ENCODE assay signal across 8 cellular contexts in the genomic region with DNA sequence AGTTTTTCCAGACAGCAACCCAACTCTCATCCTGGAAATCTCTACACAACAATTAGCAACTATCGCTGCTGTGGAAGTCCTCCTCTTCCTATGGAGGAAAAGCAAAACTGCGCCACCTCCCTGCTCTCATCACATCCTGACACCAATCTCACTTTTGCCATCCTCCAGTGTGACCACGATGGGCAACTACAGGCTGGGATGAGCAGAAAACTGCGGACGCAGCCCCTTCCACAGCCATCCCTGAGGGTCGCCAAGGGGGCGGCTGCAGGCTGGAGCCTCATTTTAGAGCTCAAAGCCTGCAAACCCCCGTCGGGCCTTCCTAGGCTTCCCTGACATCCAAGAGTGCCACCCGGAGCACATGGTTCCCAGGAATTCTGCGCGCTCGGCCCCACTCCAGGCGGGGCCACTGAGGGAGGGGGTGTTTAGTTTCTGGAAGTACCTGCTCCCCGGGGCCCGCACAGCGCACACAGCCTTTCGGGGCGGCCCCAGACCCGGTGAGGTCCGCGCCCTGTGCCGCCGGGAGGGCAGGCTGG. TPM values are rescaled to one million over a fixed set of nuclear protein-coding genes. Genes with fewer than 3 reads are reported as not detected.
DNase-seq lines count a peak whose midpoint lies in the region; ATAC-seq, FAIRE-seq and TF ChIP-seq lines count a peak whose summit lies in the region.

No MANE protein-coding gene starts in this region.

- H3K4me3 ChIP-seq in heart left ventricle: peak overlapping the region in 11 of 12 donors; percentile 3 to 66 (median 42)
- peak overlapping the region; percentile 57 for H3K4me3 ChIP-seq in ectodermal cell (ENCODE audit: insufficient read depth, low read depth, low read length)
- H3K4me3 ChIP-seq in mucosa of descending colon: no peak overlapping the region

- peaks cover 15 to 18% of the 10 kb centered on the region in 2 donors for H3K4me1 Mint-ChIP-seq in natural killer cell treated with Interleukin-12 subunit alpha and Interleukin-12 subunit beta and Interleukin-15 and Interleukin-18, amount 100 ng/mL, for 72 hours (ENCODE audit: low read depth in 2 of 2)

- H3K36me3 Mint-ChIP-seq in natural killer cell treated with Interleukin-12 subunit alpha and Interleukin-12 subunit beta and Interleukin-15 and Interleukin-18, amount 100 ng/mL, for 72 hours: peaks cover 11% of the 10 kb centered on the region

- ATAC-seq in heart left ventricle (no peak), Right ventricle myocardium inferior (no peak), mucosa of descending colon (no peak)
- no peak for ATAC-seq in natural killer cell treated with Interleukin-12 subunit alpha and Interleukin-12 subunit beta and Interleukin-15 and Interleukin-18, amount 100 ng/mL, for 72 hours

- peak overlapping the region; percentile 72 for H3K4me3 Mint-ChIP-seq in natural killer cell treated with Interleukin-12 subunit alpha and Interleukin-12 subunit beta and Interleukin-15 and Interleukin-18, amount 100 ng/mL, for 72 hours

- WGBS in heart left ventricle, 4 donors: 18 to 26% (median 20%) methylated on average over 17 to 24 of the region's 24 CpGs
- 9 to 11% methylated on average over 24 of the region's 24 CpGs for WGBS in ectodermal cell, 2 experiments

- TF ChIP-seq POLR2A in heart left ventricle (IDR thresholded peaks at IDR 0.05) (no peak), H54 (IDR thresholded peaks at IDR 0.05; ENCODE audit: low read depth, low read length) (no peak)

- TF ChIP-seq CTCF in heart left ventricle (IDR thresholded peaks at IDR 0.05): no peak
- TF ChIP-seq CTCF in mucosa of descending colon (IDR thresholded peaks at IDR 0.05): no peak

- no peaks in the 10 kb centered on the region for H3K27me3 Mint-ChIP-seq in natural killer cell treated with Interleukin-12 subunit alpha and Interleukin-12 subunit beta and Interleukin-15 and Interleukin-18, amount 100 ng/mL, for 72 hours

- no peaks in the 10 kb centered on the region for H3K27me3 ChIP-seq in heart left ventricle
- peaks cover 8% of the 10 kb centered on the region for H3K27me3 ChIP-seq in ectodermal cell (ENCODE audit: control insufficient read depth, insufficient read depth, low read length, poor library complexity, severe bottlenecking)

- FAIRE-seq in H54 (lab: Jason Lieb, UNC): no peak

- H3K36me3 ChIP-seq in heart left ventricle: peaks cover 0 to 22% (median 10%) of the 10 kb centered on the region in 9 donors
- H3K36me3 ChIP-seq in ectodermal cell (ENCODE audit: control insufficient read depth, insufficient read depth, low read length): peaks cover 12% of the 10 kb centered on the region
- no peaks in the 10 kb centered on the region for H3K36me3 ChIP-seq in mucosa of descending colon (ENCODE audit: low read depth)

- no peak overlapping the region for H3K27ac Mint-ChIP-seq in natural killer cell treated with Interleukin-12 subunit alpha and Interleukin-12 subunit beta and Interleukin-15 and Interleukin-18, amount 100 ng/mL, for 72 hours

- H3K9me3 Mint-ChIP-seq in natural killer cell treated with Interleukin-12 subunit alpha and Interleukin-12 subunit beta and Interleukin-15 and Interleukin-18, amount 100 ng/mL, for 72 hours: no peaks in the 10 kb centered on the region

- H3K9me3 ChIP-seq in heart left ventricle (no peaks in the 10 kb centered on the region), ectodermal cell (ENCODE audit: control insufficient read depth, low read length) (no peaks in the 10 kb centered on the region), mucosa of descending colon (no peaks in the 10 kb centered on the region)

- H3K27ac ChIP-seq in heart left ventricle (no peak overlapping the region), ectodermal cell (ENCODE audit: insufficient read depth, low read depth, low read length, poor library complexity, severe bottlenecking) (no peak overlapping the region)

- peaks cover 0 to 21% (median 12%) of the 10 kb centered on the region in 12 donors for H3K4me1 ChIP-seq in heart left ventricle
- peaks cover 22% of the 10 kb centered on the region for H3K4me1 ChIP-seq in ectodermal cell (ENCODE audit: control insufficient read depth, insufficient read depth, low read length)
- H3K4me1 ChIP-seq in mucosa of descending colon (ENCODE audit: low read depth): peaks cover 7% of the 10 kb centered on the region

- intact Hi-C loops in heart left ventricle (cut with DNase I): loop anchor here in 2 of 10 donors (5.0 kb wide), 2 partner anchors 42 to 67 kb away; a partner anchor contains a TSS
- intact Hi-C loops in Right ventricle myocardium inferior (cut with DNase I): no loop called here
- intact Hi-C loops in mucosa of descending colon (cut with DNase I, micrococcal nuclease): no loop called here

- DNase-seq in heart left ventricle (no peak), Right ventricle myocardium inferior (ENCODE audit: missing footprints) (no peak), mucosa of descending colon (no peak), NCI-H2196 (lab: John Stamatoyannopoulos, UW; ENCODE audit: unreplicated experiment) (no peak), H54 (ENCODE audit: insufficient read length, low spot score) (no peak)
- DNase-seq in natural killer cell treated with Interleukin-12 subunit alpha and Interleukin-12 subunit beta and Interleukin-15 and Interleukin-18, amount 100 ng/mL, for 72 hours (ENCODE audit: low spot score): no peak

TF ChIP-seq in PFSK-1, 5 proteins besides CTCF, POLR2A, EP300 and RAD21:
- no peak for TF ChIP-seq TAF1 (IDR thresholded peaks at IDR 0.05; ENCODE audit: borderline replicate concordance, insufficient read depth, low read length)
- peak; percentile 61; the same call in 1 of the 2 replicates for TF ChIP-seq SIN3A (IDR thresholded peaks at IDR 0.05; ENCODE audit: borderline replicate concordance, insufficient read depth, low read length)
- TF ChIP-seq POLR2AphosphoS5 (IDR thresholded peaks at IDR 0.05; ENCODE audit: low read depth, low read length): peak; percentile 53; the same call in 1 of the 2 replicates

RNA-seq across cellular contexts. Expression of a gene that starts 1.2 kb away (rescaled TPM):
- 1 to 10 TPM; 4.5 to 8.2 (median 6.1) TPM for total RNA-seq in heart left ventricle
- polyA plus RNA-seq in heart left ventricle: 1 to 10 TPM; 2.5 to 3.7 TPM
- 6.0 TPM for total RNA-seq in Right ventricle myocardium inferior
- polyA plus RNA-seq in PFSK-1 (2012; ENCODE audit: insufficient read length, low read depth): 25.6 TPM
- polyA plus RNA-seq in ectodermal cell (2013, experiment 1 of 4): 24.8 TPM
- 24.0 TPM for polyA plus RNA-seq in ectodermal cell (2013, experiment 2 of 4)
- 23.4 TPM for polyA plus RNA-seq in ectodermal cell (2013, experiment 3 of 4)
- 26.3 TPM for polyA plus RNA-seq in ectodermal cell (2013, experiment 4 of 4)
- 1 to 10 TPM; 4.1 to 5.9 TPM for total RNA-seq in natural killer cell treated with Interleukin-12 subunit alpha and Interleukin-12 subunit beta and Interleukin-15 and Interleukin-18, amount 100 ng/mL, for 72 hours
- 10 to 100 TPM in 1 of 3 donors, 1 to 10 TPM in 2; 4.3 to 13.3 (median 6.6) TPM for total RNA-seq in mucosa of descending colon

RNA-seq across cellular contexts. Expression of a gene that starts 43.6 kb away (rescaled TPM):
- total RNA-seq in heart left ventricle: 1 to 10 TPM in 8 of 9 donors, under 1 TPM in 1; 0.67 to 6.0 (median 1.9) TPM
- polyA plus RNA-seq in heart left ventricle: 1 to 10 TPM; 2.0 to 4.7 TPM
- total RNA-seq in Right ventricle myocardium inferior: 5.5 TPM
- 3.0 TPM for polyA plus RNA-seq in PFSK-1 (2012; ENCODE audit: insufficient read length, low read depth)
- polyA plus RNA-seq in ectodermal cell (2013, experiment 1 of 4): 60.6 TPM
- 54.1 TPM for polyA plus RNA-seq in ectodermal cell (2013, experiment 2 of 4)
- polyA plus RNA-seq in ectodermal cell (2013, experiment 3 of 4): 39.6 TPM
- polyA plus RNA-seq in ectodermal cell (2013, experiment 4 of 4): 47.9 TPM
- total RNA-seq in natural killer cell treated with Interleukin-12 subunit alpha and Interleukin-12 subunit beta and Interleukin-15 and Interleukin-18, amount 100 ng/mL, for 72 hours: not detected
- 10 to 100 TPM in 1 of 3 donors, 1 to 10 TPM in 1, under 1 TPM in 1; 0.70 to 12.4 (median 2.3) TPM for total RNA-seq in mucosa of descending colon

RNA-seq across cellular contexts. Expression of a gene that starts 55.8 kb away (rescaled TPM):
- 10 to 100 TPM; 14.9 to 46.9 (median 19.2) TPM for total RNA-seq in heart left ventricle
- 10 to 100 TPM; 23.6 to 25.3 TPM for polyA plus RNA-seq in heart left ventricle
- 22.5 TPM for total RNA-seq in Right ventricle myocardium inferior
- polyA plus RNA-seq in PFSK-1 (2012; ENCODE audit: insufficient read length, low read depth): 71.7 TPM
- 19.7 TPM for polyA plus RNA-seq in ectodermal cell (2013, experiment 1 of 4)
- 17.8 TPM for polyA plus RNA-seq in ectodermal cell (2013, experiment 2 of 4)
- 17.8 TPM for polyA plus RNA-seq in ectodermal cell (2013, experiment 3 of 4)
- polyA plus RNA-seq in ectodermal cell (2013, experiment 4 of 4): 16.0 TPM
- total RNA-seq in natural killer cell treated with Interleukin-12 subunit alpha and Interleukin-12 subunit beta and Interleukin-15 and Interleukin-18, amount 100 ng/mL, for 72 hours: 10 to 100 TPM; 75.9 to 88.7 TPM
- 10 to 100 TPM; 39.3 to 63.1 (median 48.5) TPM for total RNA-seq in mucosa of descending colon
